ENCODE assay signal across 1 cellular context in the genomic region with DNA sequence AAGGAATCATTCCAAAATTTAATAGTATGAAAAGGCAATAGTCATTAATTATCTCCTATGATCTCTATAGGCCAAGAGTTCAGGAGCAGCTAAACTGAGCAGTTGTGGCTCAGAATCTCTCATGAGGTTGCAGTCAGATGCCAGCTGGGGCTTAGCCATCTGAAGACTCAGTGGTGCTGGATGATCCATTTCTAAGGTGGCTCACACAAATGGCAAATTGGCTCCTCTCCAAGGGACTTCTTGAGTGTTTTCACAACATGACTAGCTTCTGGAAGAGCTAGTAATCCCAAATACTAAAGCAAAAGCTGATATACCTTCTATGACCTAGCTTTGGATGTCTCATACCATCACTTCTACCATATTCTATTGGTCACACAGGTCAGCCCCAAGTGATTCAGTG.
TF ChIP-seq lines count a peak whose summit lies in the region.

No MANE protein-coding gene starts in this region.

TF ChIP-seq in H1, 55 proteins besides CTCF, POLR2A, EP300 and RAD21:
- TF ChIP-seq EZH2 (IDR thresholded peaks at IDR 0.05; ENCODE audit: low read depth, low read length, severe bottlenecking) (no peak), TCF12 (IDR thresholded peaks at IDR 0.05; ENCODE audit: low read depth, low read length) (no peak), CTBP2 (IDR thresholded peaks at IDR 0.05; ENCODE audit: borderline replicate concordance, insufficient read depth, insufficient read length, low read length) (no peak), SRF (IDR thresholded peaks at IDR 0.05; ENCODE audit: low read depth, low read length) (no peak)
